ENCODE assay signal across 4 cellular contexts in genomic region chr6:38808039-38808438, GRCh38.
"Had no signal": no experiment of that assay in that cellular context is flagged by ENCODE, and none has a peak within 500 bp of the region (broad histone marks: within the 10 kb centered on the region; RNA-seq: fewer than 3 reads in every experiment).

No MANE protein-coding gene starts in this region.

- H3K27ac ChIP-seq: HL-60, KMS-11 had no signal

- ATAC-seq: HepG2, K562 had no signal

- H3K4me3 ChIP-seq: K562 had no signal
